ENCODE assay signal across 11 cellular contexts in genomic region chr7:42883950-42884349, GRCh38. TPM values are rescaled to one million over a fixed set of nuclear protein-coding genes. Genes with fewer than 3 reads are reported as not detected.
A peak's percentile ranks its signal among the peaks of the same experiment; 100 is the strongest.
DNase-seq lines count a peak whose midpoint lies in the region; ATAC-seq, FAIRE-seq and TF ChIP-seq lines count a peak whose summit lies in the region.
"Had no signal": no experiment of that assay in that cellular context is flagged by ENCODE, and none has a peak within 500 bp of the region (broad histone marks: within the 10 kb centered on the region; RNA-seq: fewer than 3 reads in every experiment).

No MANE protein-coding gene starts in this region.

- H3K4me1 ChIP-seq in right atrium auricular region (peaks cover 0 to 11% of the 10 kb centered on the region in 2 donors), gastrocnemius medialis (peaks cover 7 to 10% of the 10 kb centered on the region in 2 donors)

- H3K27me3 ChIP-seq in right atrium auricular region, result no peaks in the 10 kb centered on the region
- no peaks in the 10 kb centered on the region for H3K27me3 ChIP-seq in gastrocnemius medialis

- DNase-seq in Right ventricle myocardium superior, result no peak
- DNase-seq in right atrium auricular region (ENCODE audit: low spot score), result no peak
- peak; percentile 67 for DNase-seq in NAMALWA (ENCODE audit: low spot score)
- DNase-seq in fibroblast of mammary gland (ENCODE audit: low read depth), result peak; percentile 33
- peak; percentile 68 for DNase-seq in urothelium cell line (ENCODE audit: low spot score)
- no peak for DNase-seq in activated CD4-positive, alpha-beta memory T cell treated with anti-CD3 and anti-CD28 coated beads for 36 hours
- no peak for DNase-seq in gastrocnemius medialis
- DNase-seq in AG08396 (ENCODE audit: low spot score), result no peak
- DNase-seq: activated naive CD4-positive, alpha-beta T cell; erythroblast; NCI-H1105 treated with DMSO at 0.1 percent for 48 hours had no signal

- no peak for TF ChIP-seq POLR2A in gastrocnemius medialis (IDR thresholded peaks at IDR 0.05)

- CTCF ChIA-PET in activated CD4-positive, alpha-beta memory T cell treated with anti-CD3 and anti-CD28 coated beads for 36 hours (lab: Charles Lee), result no interaction called here

- peaks cover 11% of the 10 kb centered on the region for H3K27me3 Mint-ChIP-seq in activated CD4-positive, alpha-beta memory T cell treated with anti-CD3 and anti-CD28 coated beads for 36 hours

- H3K27ac ChIP-seq in right atrium auricular region (no peak overlapping the region), gastrocnemius medialis (no peak overlapping the region)

- H3K4me1 Mint-ChIP-seq in activated CD4-positive, alpha-beta memory T cell treated with anti-CD3 and anti-CD28 coated beads for 36 hours (ENCODE audit: low read depth), result peaks cover 8% of the 10 kb centered on the region

- TF ChIP-seq CTCF in right atrium auricular region (IDR thresholded peaks at IDR 0.05) (no peak), fibroblast of mammary gland (conservative IDR thresholded peaks at IDR 0.05; ENCODE audit: control insufficient read depth, insufficient read depth, low read depth, low read length) (no peak), gastrocnemius medialis (IDR thresholded peaks at IDR 0.05 in 4 of 5, conservative IDR thresholded peaks at IDR 0.05 in 1 of 5) (no peak)

- no peak overlapping the region for H3K4me3 Mint-ChIP-seq in activated CD4-positive, alpha-beta memory T cell treated with anti-CD3 and anti-CD28 coated beads for 36 hours

- in situ Hi-C loops in gastrocnemius medialis (cut with MboI; ENCODE audit: low sequenced_read_pairs in 4 of 4), result no loop called here

- H3K9me3 Mint-ChIP-seq in activated CD4-positive, alpha-beta memory T cell treated with anti-CD3 and anti-CD28 coated beads for 36 hours, result no peaks in the 10 kb centered on the region

- POLR2A ChIA-PET in activated CD4-positive, alpha-beta memory T cell treated with anti-CD3 and anti-CD28 coated beads for 36 hours (lab: Charles Lee), result no interaction called here

- ATAC-seq in Right ventricle myocardium superior (ENCODE audit: poor library complexity) (peak; percentile 39), gastrocnemius medialis (no peak)

- H3K36me3 Mint-ChIP-seq in activated CD4-positive, alpha-beta memory T cell treated with anti-CD3 and anti-CD28 coated beads for 36 hours, result no peaks in the 10 kb centered on the region

- no peak overlapping the region for H3K4me3 ChIP-seq in right atrium auricular region
- H3K4me3 ChIP-seq in fibroblast of mammary gland (ENCODE audit: control insufficient read depth, low read depth, low read length), result no peak overlapping the region
- no peak overlapping the region for H3K4me3 ChIP-seq in gastrocnemius medialis

- H3K36me3 ChIP-seq in right atrium auricular region (no peaks in the 10 kb centered on the region), gastrocnemius medialis (no peaks in the 10 kb centered on the region)

- no peaks in the 10 kb centered on the region for H3K9me3 ChIP-seq in right atrium auricular region
- no peaks in the 10 kb centered on the region for H3K9me3 ChIP-seq in gastrocnemius medialis

- intact Hi-C loops in Right ventricle myocardium superior (cut with DNase I), result no loop called here
- intact Hi-C loops in activated CD4-positive, alpha-beta memory T cell treated with anti-CD3 and anti-CD28 coated beads for 36 hours (cut with micrococcal nuclease), result loop anchor here (10.0 kb wide), 1 partner anchor 649 kb away; the partner anchor contains the start of gene GLI3
- intact Hi-C loops in gastrocnemius medialis (cut with DNase I; ENCODE audit: low total_unique reads), result no loop called here

- no peak overlapping the region for H3K27ac Mint-ChIP-seq in activated CD4-positive, alpha-beta memory T cell treated with anti-CD3 and anti-CD28 coated beads for 36 hours

- FAIRE-seq in urothelium cell line (lab: Jason Lieb, UNC), result peak; percentile 85

RNA-seq across cellular contexts. Expression of gene C7orf25, which starts 27.9 kb away (rescaled TPM):
- 5.5 TPM for total RNA-seq in Right ventricle myocardium superior
- total RNA-seq in right atrium auricular region, result 10 to 100 TPM in 1 of 2 donors, 1 to 10 TPM in 1; 4.4 to 10.6 TPM
- 1 to 10 TPM; 3.6 to 4.3 TPM for total RNA-seq in activated CD4-positive, alpha-beta memory T cell treated with anti-CD3 and anti-CD28 coated beads for 36 hours
- total RNA-seq in gastrocnemius medialis, result 10 to 100 TPM in 1 of 4 donors, 1 to 10 TPM in 3; 4.6 to 13.5 (median 8.0) TPM

RNA-seq across cellular contexts. Expression of gene PSMA2, which starts 48.0 kb away (rescaled TPM):
- 92.8 TPM for total RNA-seq in Right ventricle myocardium superior
- total RNA-seq in right atrium auricular region, result 10 to 100 TPM; 50.7 to 61.8 TPM
- 100 to 1,000 TPM; 196 to 200 TPM for total RNA-seq in activated CD4-positive, alpha-beta memory T cell treated with anti-CD3 and anti-CD28 coated beads for 36 hours
- 100 to 1,000 TPM; 178 to 246 (median 209) TPM for total RNA-seq in gastrocnemius medialis

RNA-seq across cellular contexts. Expression of gene MRPL32, which starts 48.2 kb away (rescaled TPM):
- total RNA-seq in Right ventricle myocardium superior, result 60.6 TPM
- 10 to 100 TPM; 36.1 to 53.1 TPM for total RNA-seq in right atrium auricular region
- total RNA-seq in activated CD4-positive, alpha-beta memory T cell treated with anti-CD3 and anti-CD28 coated beads for 36 hours, result 10 to 100 TPM; 59.3 to 63.6 TPM
- total RNA-seq in gastrocnemius medialis, result 10 to 100 TPM; 42.6 to 59.2 (median 56.8) TPM

Comparison
In these comparisons a context has a peak if more than half of its experiments do, and no peak if none do; other contexts are left out.
1. DNase-seq: peak in NAMALWA (single experiment), fibroblast of mammary gland (single experiment) and urothelium cell line (single experiment); none in Right ventricle myocardium superior (single experiment), right atrium auricular region (single experiment), activated CD4-positive, alpha-beta memory T cell treated with anti-CD3 and anti-CD28 coated beads for 36 hours (single experiment), gastrocnemius medialis (0 of 2) and AG08396 (single experiment).